ENCODE assay signal across 19 cellular contexts in genomic region chr12:52788876-52789636, GRCh38. TPM values are rescaled to one million over a fixed set of nuclear protein-coding genes. Genes with fewer than 3 reads are reported as not detected.
DNase-seq lines count a peak whose midpoint lies in the region; ATAC-seq and TF ChIP-seq lines count a peak whose summit lies in the region.
"Had no signal": no experiment of that assay in that cellular context is flagged by ENCODE, and none has a peak within 500 bp of the region (broad histone marks: within the 10 kb centered on the region; RNA-seq: fewer than 3 reads in every experiment).

No MANE protein-coding gene starts in this region.

- H3K9me3 Mint-ChIP-seq in activated naive CD4-positive, alpha-beta T cell treated with anti-CD3 and anti-CD28 coated beads, Interleukin-2, amount 50 U/mL, for 24 hours: peaks cover 5% of the 10 kb centered on the region
- no peaks in the 10 kb centered on the region for H3K9me3 Mint-ChIP-seq in Calu3 (ENCODE audit: low read depth, unreplicated experiment)
- peaks cover 7% of the 10 kb centered on the region for H3K9me3 Mint-ChIP-seq in WTC11

- intact Hi-C loops in Calu3 (cut with micrococcal nuclease; ENCODE audit: unreplicated experiment) (no loop called here), posterior vena cava (cut with DNase I) (no loop called here), right lobe of liver (cut with DNase I) (no loop called here)

- H3K36me3 ChIP-seq in right lobe of liver: no peaks in the 10 kb centered on the region
- H3K36me3 ChIP-seq: BLaER1 treated with 17β-estradiol and CSF1 and Interleukin-3, amounts not matched to agents 10 nM and 100 nM had no signal

- H3K36me3 Mint-ChIP-seq in activated naive CD4-positive, alpha-beta T cell treated with anti-CD3 and anti-CD28 coated beads, Interleukin-2, amount 50 U/mL, for 24 hours: peaks cover 3% of the 10 kb centered on the region
- H3K36me3 Mint-ChIP-seq in Calu3 (ENCODE audit: insufficient read depth, unreplicated experiment): no peaks in the 10 kb centered on the region
- H3K36me3 Mint-ChIP-seq in WTC11: no peaks in the 10 kb centered on the region
- H3K36me3 Mint-ChIP-seq: CD4-positive, CD25-positive, alpha-beta regulatory T cell had no signal

- H3K9me3 ChIP-seq in right lobe of liver: no peaks in the 10 kb centered on the region
- H3K9me3 ChIP-seq: BLaER1 treated with 17β-estradiol and CSF1 and Interleukin-3, amounts not matched to agents 10 nM and 100 nM had no signal

- no peak for DNase-seq in activated naive CD4-positive, alpha-beta T cell treated with anti-CD3 and anti-CD28 coated beads, Interleukin-2, amount 50 U/mL, for 16 hours
- no peak for DNase-seq in Calu3
- DNase-seq in WTC11 (ENCODE audit: low spot score): no peak
- peak; percentile 10 for DNase-seq in posterior vena cava (ENCODE audit: low spot score)
- no peak for DNase-seq in right lobe of liver
- no peak for DNase-seq in SKM-1 (lab: John Stamatoyannopoulos, UW; ENCODE audit: unreplicated experiment)
- DNase-seq: ACHN; CD4-positive, CD25-positive, alpha-beta regulatory T cell; DMS 273 treated with DMSO at 0.1 percent for 48 hours; DMS79; GOT3; IMR-90 had no signal

- POLR2A ChIA-PET in WTC11 (lab: Charles Lee): interaction anchor here (1.1 kb wide), 1 partner anchor 16 kb away, joined by 3 read pairs; no protein-coding TSS in a partner anchor

- no peak overlapping the region for H3K4me3 ChIP-seq in right lobe of liver
- H3K4me3 ChIP-seq: BLaER1 treated with 17β-estradiol and CSF1 and Interleukin-3, amounts not matched to agents 10 nM and 100 nM; GM12878 had no signal

- BruUV-seq in Calu3 (replicated peaks; lab: Mats Ljungman, UMichigan): no TSS peak

- peak overlapping the region; percentile 27 for H3K27ac Mint-ChIP-seq in activated naive CD4-positive, alpha-beta T cell treated with anti-CD3 and anti-CD28 coated beads, Interleukin-2, amount 50 U/mL, for 24 hours
- no peak overlapping the region for H3K27ac Mint-ChIP-seq in Calu3 (ENCODE audit: unreplicated experiment)
- no peak overlapping the region for H3K27ac Mint-ChIP-seq in WTC11
- H3K27ac Mint-ChIP-seq: CD4-positive, CD25-positive, alpha-beta regulatory T cell; H9 had no signal

- ATAC-seq in WTC11: no peak
- ATAC-seq in right lobe of liver: no peak
- ATAC-seq: GM12878 had no signal

- CTCF ChIA-PET in Calu3 (lab: Charles Lee): interaction anchor here (0.6 to 1.2 kb wide), 2 partner anchors 11 to 12 kb away, joined by 4 read pairs; partner anchors contain the start of gene KRT76
- CTCF ChIA-PET in WTC11 (lab: Charles Lee): interaction anchor here (1.0 to 5.8 kb wide), 8 partner anchors 13 to 97 kb away, joined by 3 to 25 read pairs (median 4); no protein-coding TSS in a partner anchor

- H3K27me3 ChIP-seq in right lobe of liver: no peaks in the 10 kb centered on the region
- H3K27me3 ChIP-seq: BLaER1 treated with 17β-estradiol and CSF1 and Interleukin-3, amounts not matched to agents 10 nM and 100 nM had no signal

- peaks cover 25% of the 10 kb centered on the region for H3K4me1 Mint-ChIP-seq in activated naive CD4-positive, alpha-beta T cell treated with anti-CD3 and anti-CD28 coated beads, Interleukin-2, amount 50 U/mL, for 24 hours
- H3K4me1 Mint-ChIP-seq in Calu3 (ENCODE audit: low read depth, unreplicated experiment) (peaks cover 7% of the 10 kb centered on the region), WTC11 (peaks cover 7% of the 10 kb centered on the region)

- no peak for TF ChIP-seq POLR2A in right lobe of liver (IDR thresholded peaks at IDR 0.05)

- WGBS in right lobe of liver (ENCODE audit: insufficient coverage, low coverage, low lambda C conversion rate, missing lambda C conversion rate): 92% methylated on average over 11 of the region's 11 CpGs

- H3K4me3 Mint-ChIP-seq in activated naive CD4-positive, alpha-beta T cell treated with anti-CD3 and anti-CD28 coated beads, Interleukin-2, amount 50 U/mL, for 24 hours: peak overlapping the region; percentile 51
- H3K4me3 Mint-ChIP-seq in Calu3 (ENCODE audit: low read depth, unreplicated experiment) (peak overlapping the region; percentile 51), WTC11 (peak overlapping the region; percentile 50; the same call in 1 of the 2 replicates)
- H3K4me3 Mint-ChIP-seq: CD4-positive, CD25-positive, alpha-beta regulatory T cell had no signal

- no peaks in the 10 kb centered on the region for H3K4me1 ChIP-seq in right lobe of liver

- TF ChIP-seq CTCF in Calu3 (IDR thresholded peaks at IDR 0.05; ENCODE audit: unreplicated experiment) (no peak), WTC11 (IDR thresholded peaks at IDR 0.05) (no peak), right lobe of liver (IDR thresholded peaks at IDR 0.05) (no peak)

- H3K27ac ChIP-seq in right lobe of liver: no peak overlapping the region
- H3K27ac ChIP-seq: BLaER1 treated with 17β-estradiol and CSF1 and Interleukin-3, amounts not matched to agents 10 nM and 100 nM had no signal

- H3K27me3 Mint-ChIP-seq in activated naive CD4-positive, alpha-beta T cell treated with anti-CD3 and anti-CD28 coated beads, Interleukin-2, amount 50 U/mL, for 24 hours: peaks cover 15% of the 10 kb centered on the region
- H3K27me3 Mint-ChIP-seq in Calu3 (ENCODE audit: unreplicated experiment) (peaks cover 49% of the 10 kb centered on the region), WTC11 (ENCODE audit: low read depth) (peaks cover 14% of the 10 kb centered on the region)

TF ChIP-seq in WTC11, 78 proteins besides CTCF, POLR2A, EP300 and RAD21:
- TF ChIP-seq NR2C2 (CRISPR knock-in tag; IDR thresholded peaks at IDR 0.05) (no peak), USF2 (CRISPR knock-in tag; IDR thresholded peaks at IDR 0.05) (no peak), ATF1 (CRISPR knock-in tag; IDR thresholded peaks at IDR 0.05) (no peak), NFYB (CRISPR knock-in tag; conservative IDR thresholded peaks at IDR 0.05; ENCODE audit: low read depth) (no peak), TEAD1 (CRISPR knock-in tag; IDR thresholded peaks at IDR 0.05) (no peak)

RNA-seq across cellular contexts. Expression of gene KRT3, which starts 6.9 kb away (rescaled TPM):
- not detected in 2 replicates for total RNA-seq in Calu3 (2022)
- not detected in 3 replicates for total RNA-seq in WTC11 (2021)
- total RNA-seq in posterior vena cava: not detected
- not detected for total RNA-seq in right lobe of liver
- total RNA-seq: A172; CD4-positive, CD25-positive, alpha-beta regulatory T cell; G401; GM12878; H9; HT-29; IMR-90 had no signal

RNA-seq across cellular contexts. Expression of gene KRT76, which starts 11.9 kb away (rescaled TPM):
- total RNA-seq in Calu3 (2022): not detected in 2 replicates
- not detected in 3 replicates for total RNA-seq in WTC11 (2021)
- not detected for total RNA-seq in posterior vena cava
- not detected for total RNA-seq in right lobe of liver
- total RNA-seq: A172; CD4-positive, CD25-positive, alpha-beta regulatory T cell; G401; GM12878; H9; HT-29; IMR-90 had no signal

RNA-seq across cellular contexts. Expression of gene KRT4, which starts 24.9 kb away (rescaled TPM):
- total RNA-seq in Calu3 (2022): not detected in 2 replicates
- not detected in 3 replicates for total RNA-seq in WTC11 (2021)
- total RNA-seq in posterior vena cava: not detected
- total RNA-seq in right lobe of liver: not detected
- total RNA-seq: A172; CD4-positive, CD25-positive, alpha-beta regulatory T cell; G401; GM12878; H9; HT-29 had no signal

RNA-seq across cellular contexts. Expression of gene KRT79, which starts 45.1 kb away (rescaled TPM):
- total RNA-seq in Calu3 (2022) (0.24 TPM in 1 of 2 replicates, not detected in the other), WTC11 (2021) (not detected in 3 replicates), posterior vena cava (not detected), right lobe of liver (not detected)
- total RNA-seq: CD4-positive, CD25-positive, alpha-beta regulatory T cell; G401; GM12878; H9; HT-29 had no signal

RNA-seq across cellular contexts. Expression of gene KRT78, which starts 59.7 kb away (rescaled TPM):
- total RNA-seq in Calu3 (2022): 0.59 and 0.69 TPM in 2 replicates
- total RNA-seq in WTC11 (2021): not detected in 3 replicates
- not detected for total RNA-seq in posterior vena cava
- not detected for total RNA-seq in right lobe of liver
- total RNA-seq: A172; CD4-positive, CD25-positive, alpha-beta regulatory T cell; GM12878; H9; HT-29; IMR-90 had no signal
